Comparison of ENCODE assay signal across 1 cellular context in genomic region chr10:88196298-88196697, GRCh38.
TF ChIP-seq lines count a peak whose summit lies in the region.

No MANE protein-coding gene starts in this region.

TF ChIP-seq in HepG2, 621 proteins besides CTCF, POLR2A, EP300 and RAD21 (continued from another document):
- TF ChIP-seq ZBTB39 (CRISPR knock-in tag; IDR thresholded peaks at IDR 0.05) (no peak), ZNF780A (CRISPR knock-in tag; IDR thresholded peaks at IDR 0.05) (no peak), RBM39 (IDR thresholded peaks at IDR 0.05; ENCODE audit: low read depth, low read length, poor library complexity, severe bottlenecking) (no peak)
